Comparison of ENCODE assay signal across 14 cellular contexts in genomic region chr4:4402966-4403365, GRCh38. TPM values are rescaled to one million over a fixed set of nuclear protein-coding genes. Genes with fewer than 3 reads are reported as not detected.
"Had no signal": no experiment of that assay in that cellular context is flagged by ENCODE, and none has a peak within 500 bp of the region (broad histone marks: within the 10 kb centered on the region; RNA-seq: fewer than 3 reads in every experiment).

No MANE protein-coding gene starts in this region.

- ATAC-seq: activated T-helper 17 cell treated with anti-CD3 and anti-CD28 coated beads, Interleukin-2, amount 50 U/mL, for 72 hours; left lobe of liver; sciatic nerve; stimulated activated naive CD8-positive, alpha-beta T cell treated with anti-CD3 and anti-CD28 coated beads, Interleukin-15, amount 100 ng/mL, for 72 hours had no signal

- H3K36me3 ChIP-seq: ascending aorta, thoracic aorta had no signal

- H3K4me3 ChIP-seq: ascending aorta, hepatocyte, thoracic aorta had no signal

- H3K27ac ChIP-seq: ascending aorta, hepatocyte, thoracic aorta had no signal

- H3K4me1 ChIP-seq: ascending aorta had no signal

- H3K9me3 ChIP-seq: ascending aorta had no signal

- H3K27me3 ChIP-seq: ascending aorta, hepatocyte had no signal

- DNase-seq: activated CD4-positive, alpha-beta T cell treated with anti-CD3 and anti-CD28 coated beads, Interleukin-2, amount 50 U/mL, for 4 hours; activated CD4-positive, CD25-positive, alpha-beta regulatory T cell treated with anti-CD3 and anti-CD28 coated beads, Interleukin-2, amount 50 U/mL, for 72 hours; activated naive CD4-positive, alpha-beta T cell treated with Interleukin-2 at 50 U/mL for 16 hours; islet precursor cell; stimulated activated naive CD8-positive, alpha-beta T cell treated with anti-CD3 and anti-CD28 coated beads, Interleukin-15, amount 100 ng/mL, for 72 hours had no signal

RNA-seq across cellular contexts. Expression of gene NSG1, which starts 16.1 kb away (rescaled TPM):
- total RNA-seq: ascending aorta, glomerular endothelial cell, lung microvascular endothelial cell, osteocyte had no signal
